Comparison of ENCODE assay signal across 1 cellular context in the genomic region with DNA sequence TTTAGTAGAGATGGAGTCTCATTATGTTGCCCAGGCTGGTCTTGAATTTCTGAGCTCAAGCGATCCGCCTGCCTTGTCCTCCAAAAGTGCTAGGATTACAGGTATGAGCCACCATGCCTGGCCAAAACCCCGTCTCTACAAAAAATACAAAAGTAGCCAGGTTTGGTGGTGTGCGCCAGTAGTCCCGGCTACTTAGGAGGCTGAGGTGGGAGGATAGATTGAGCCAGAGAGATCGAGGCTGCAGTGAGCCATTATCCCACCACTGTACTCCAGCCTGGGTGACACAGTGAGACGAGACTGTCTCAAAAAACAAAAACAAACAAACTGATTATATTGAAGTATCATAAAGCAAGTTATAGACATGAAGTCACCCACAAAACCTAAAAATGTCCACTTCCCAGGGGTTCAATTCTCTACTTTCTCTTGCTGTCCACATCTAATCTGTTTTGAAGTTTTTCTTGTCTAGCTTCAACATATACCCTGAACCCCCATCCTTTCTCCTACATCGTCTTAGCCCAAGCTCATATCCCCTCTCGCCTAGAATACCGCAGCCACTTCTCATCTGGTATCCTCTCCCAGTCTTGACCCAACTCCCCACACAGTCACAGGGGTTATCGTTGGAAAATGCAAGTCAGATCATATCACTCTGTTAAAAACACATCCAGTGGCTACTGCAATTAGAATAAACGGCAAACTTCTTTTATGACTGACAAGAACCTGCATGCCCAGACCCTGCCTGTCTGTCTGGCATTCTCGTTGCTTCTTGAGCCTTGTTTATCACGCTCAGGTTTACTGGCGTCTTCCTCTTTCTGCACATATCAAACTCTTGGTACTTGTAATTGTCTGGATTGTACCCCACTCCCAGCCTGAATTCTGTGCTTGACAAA.
TF ChIP-seq lines count a peak whose summit lies in the region.

No MANE protein-coding gene starts in this region.

TF ChIP-seq in K562, 482 proteins besides CTCF, POLR2A, EP300 and RAD21:
- TF ChIP-seq ETS1 (conservative IDR thresholded peaks at IDR 0.05; ENCODE audit: control insufficient read depth, low read depth, low read length) (no peak), SPI1 (IDR thresholded peaks at IDR 0.05; ENCODE audit: borderline replicate concordance, low read depth, low read length) (peak; percentile 47; the same call in 1 of the 2 replicates), CTBP1 (IDR thresholded peaks at IDR 0.05; ENCODE audit: borderline replicate concordance) (peak; percentile 30; the same call in 1 of the 2 replicates)
- TF ChIP-seq, protein P1, sequence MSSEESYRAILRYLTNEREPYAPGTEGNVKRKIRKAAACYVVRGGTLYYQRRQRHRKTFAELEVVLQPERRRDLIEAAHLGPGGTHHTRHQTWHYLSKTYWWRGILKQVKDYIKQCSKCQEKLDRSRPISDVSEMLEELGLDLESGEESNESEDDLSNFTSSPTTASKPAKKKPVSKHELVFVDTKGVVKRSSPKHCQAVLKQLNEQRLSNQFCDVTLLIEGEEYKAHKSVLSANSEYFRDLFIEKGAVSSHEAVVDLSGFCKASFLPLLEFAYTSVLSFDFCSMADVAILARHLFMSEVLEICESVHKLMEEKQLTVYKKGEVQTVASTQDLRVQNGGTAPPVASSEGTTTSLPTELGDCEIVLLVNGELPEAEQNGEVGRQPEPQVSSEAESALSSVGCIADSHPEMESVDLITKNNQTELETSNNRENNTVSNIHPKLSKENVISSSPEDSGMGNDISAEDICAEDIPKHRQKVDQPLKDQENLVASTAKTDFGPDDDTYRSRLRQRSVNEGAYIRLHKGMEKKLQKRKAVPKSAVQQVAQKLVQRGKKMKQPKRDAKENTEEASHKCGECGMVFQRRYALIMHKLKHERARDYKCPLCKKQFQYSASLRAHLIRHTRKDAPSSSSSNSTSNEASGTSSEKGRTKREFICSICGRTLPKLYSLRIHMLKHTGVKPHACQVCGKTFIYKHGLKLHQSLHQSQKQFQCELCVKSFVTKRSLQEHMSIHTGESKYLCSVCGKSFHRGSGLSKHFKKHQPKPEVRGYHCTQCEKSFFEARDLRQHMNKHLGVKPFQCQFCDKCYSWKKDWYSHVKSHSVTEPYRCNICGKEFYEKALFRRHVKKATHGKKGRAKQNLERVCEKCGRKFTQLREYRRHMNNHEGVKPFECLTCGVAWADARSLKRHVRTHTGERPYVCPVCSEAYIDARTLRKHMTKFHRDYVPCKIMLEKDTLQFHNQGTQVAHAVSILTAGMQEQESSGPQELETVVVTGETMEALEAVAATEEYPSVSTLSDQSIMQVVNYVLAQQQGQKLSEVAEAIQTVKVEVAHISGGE (CRISPR knock-in tag; IDR thresholded peaks at IDR 0.05), result peak in 1 of 3 experiments; percentile 93; a peak in 2 of 6 replicates
